In genomic region chr9:113153599-113153998, GRCh38 we compare ENCODE assay signal across 26 cellular contexts. TPM values are rescaled to one million over a fixed set of nuclear protein-coding genes. Genes with fewer than 3 reads are reported as not detected.
A peak's percentile ranks its signal among the peaks of the same experiment; 100 is the strongest.
DNase-seq lines count a peak whose midpoint lies in the region; ATAC-seq, FAIRE-seq and TF ChIP-seq lines count a peak whose summit lies in the region.
"Had no signal": no experiment of that assay in that cellular context is flagged by ENCODE, and none has a peak within 500 bp of the region (broad histone marks: within the 10 kb centered on the region; RNA-seq: fewer than 3 reads in every experiment).

No MANE protein-coding gene starts in this region.

- DNase-seq in H54 (ENCODE audit: insufficient read length, low spot score): no peak
- peak in 2 of 61 donors; percentile 14 to 17 for DNase-seq in caudate nucleus (lab: John Stamatoyannopoulos, UW)
- no peak for DNase-seq in mesothelial cell of epicardium (ENCODE audit: low spot score in 2 of 2, unreplicated experiment in 2 of 2)
- no peak for DNase-seq in NCI-H2227 (lab: John Stamatoyannopoulos, UW; ENCODE audit: unreplicated experiment)
- DNase-seq in NCI-H146 (lab: John Stamatoyannopoulos, UW): no peak
- DNase-seq: ACHN; activated CD4-positive, CD25-positive, alpha-beta regulatory T cell treated with anti-CD3 and anti-CD28 coated beads, Interleukin-2, amount 50 U/mL, for 72 hours; activated naive CD4-positive, alpha-beta T cell treated with anti-CD3 and anti-CD28 coated beads, Interleukin-2, amount 10 ng/mL, durations not matched to agents 7 days and 5 days; activated T-cell treated with anti-CD3 and anti-CD28 coated beads, Interleukin-2, amount 50 U/mL, for 24 hours; amniotic stem cell; GM23248; islet precursor cell; NCI-H510A treated with DMSO at 0.1 percent for 48 hours; stimulated activated CD4-positive, alpha-beta T cell treated with anti-CD3 and anti-CD28 coated beads, Interleukin-1b, Interleukin-23, amount 100 ng/mL, for 48 hours; T-cell; testis had no signal

- H3K27ac ChIP-seq in caudate nucleus (ENCODE audit: low read depth, low read length) (peak overlapping the region; percentile 87), subcutaneous abdominal adipose tissue (ENCODE audit: low read depth, low read length) (peak overlapping the region; percentile 55)
- H3K27ac ChIP-seq: C4-2B, GM23248, KMS-11, prostate gland, SJSA1, testis had no signal

- H3K27me3 ChIP-seq in subcutaneous abdominal adipose tissue (ENCODE audit: control insufficient read depth in 5 of 5, insufficient read depth in 4 of 5, low read length in 5 of 5): no peaks in the 10 kb centered on the region
- H3K27me3 ChIP-seq: SJSA1, testis had no signal

- peak overlapping the region in 1 of 5 donors; percentile 92 for H3K9ac ChIP-seq in subcutaneous abdominal adipose tissue (ENCODE audit: low read length in 5 of 5)
- H3K9ac ChIP-seq: GM23248, KMS-11 had no signal

- H3K36me3 Mint-ChIP-seq in mesothelial cell of epicardium: peaks cover 8% of the 10 kb centered on the region

- no peak overlapping the region for H3K4me3 Mint-ChIP-seq in mesothelial cell of epicardium
- H3K4me3 Mint-ChIP-seq: activated naive CD4-positive, alpha-beta T cell treated with anti-CD3 and anti-CD28 coated beads, Interleukin-2, amount 10 ng/mL, durations not matched to agents 7 days and 5 days; activated T-cell treated with anti-CD3 and anti-CD28 coated beads, Interleukin-2, amount 50 U/mL, for 24 hours had no signal

- TF ChIP-seq CTCF in mesothelial cell of epicardium (IDR thresholded peaks at IDR 0.05; ENCODE audit: unreplicated experiment): no peak

- no peaks in the 10 kb centered on the region for H3K9me3 Mint-ChIP-seq in mesothelial cell of epicardium
- H3K9me3 Mint-ChIP-seq: activated naive CD4-positive, alpha-beta T cell treated with anti-CD3 and anti-CD28 coated beads, Interleukin-2, amount 10 ng/mL, durations not matched to agents 7 days and 5 days; activated T-cell treated with anti-CD3 and anti-CD28 coated beads, Interleukin-2, amount 50 U/mL, for 24 hours; T-cell had no signal

- peaks cover 30% of the 10 kb centered on the region for H3K4me1 Mint-ChIP-seq in mesothelial cell of epicardium

- H3K4me3 ChIP-seq in subcutaneous abdominal adipose tissue (ENCODE audit: low read depth in 1 of 5, low read length in 5 of 5): no peak overlapping the region
- H3K4me3 ChIP-seq: GM23248, prostate gland, SJSA1, testis had no signal

- no peaks in the 10 kb centered on the region for H3K9me3 ChIP-seq in subcutaneous abdominal adipose tissue (ENCODE audit: control insufficient read depth in 5 of 5, low read length in 5 of 5)
- H3K9me3 ChIP-seq: prostate gland, SJSA1, testis had no signal

- peak; percentile 41 for FAIRE-seq in H54 (lab: Jason Lieb, UNC)
- FAIRE-seq: bronchial epithelial cell, endometrium, TTC549 had no signal

- ATAC-seq in GM18520 (IDR thresholded peaks at IDR 0.05; ENCODE audit: unreplicated experiment) (no peak), GM21528 (IDR thresholded peaks at IDR 0.05; ENCODE audit: low FRiP score, unreplicated experiment) (no peak)
- ATAC-seq: T-cell had no signal

- peak overlapping the region; percentile 93 for H3K27ac Mint-ChIP-seq in mesothelial cell of epicardium
- H3K27ac Mint-ChIP-seq: activated naive CD4-positive, alpha-beta T cell treated with anti-CD3 and anti-CD28 coated beads, Interleukin-2, amount 10 ng/mL, durations not matched to agents 7 days and 5 days; activated T-cell treated with anti-CD3 and anti-CD28 coated beads, Interleukin-2, amount 50 U/mL, for 24 hours; T-cell had no signal

- H3K4me1 ChIP-seq in subcutaneous abdominal adipose tissue (ENCODE audit: control insufficient read depth in 5 of 5, insufficient read depth in 5 of 5, low read length in 5 of 5): peaks cover 10 to 62% (median 53%) of the 10 kb centered on the region in 5 donors
- H3K4me1 ChIP-seq: prostate gland had no signal

- no peak for TF ChIP-seq POLR2A in H54 (IDR thresholded peaks at IDR 0.05; ENCODE audit: low read depth, low read length)

- peaks cover 6 to 23% (median 18%) of the 10 kb centered on the region in 5 donors for H3K36me3 ChIP-seq in subcutaneous abdominal adipose tissue (ENCODE audit: control insufficient read depth in 5 of 5, insufficient read depth in 5 of 5, low read length in 5 of 5)
- H3K36me3 ChIP-seq: prostate gland had no signal

- H3K27me3 Mint-ChIP-seq in mesothelial cell of epicardium (ENCODE audit: low read depth): peaks cover 1% of the 10 kb centered on the region
- H3K27me3 Mint-ChIP-seq: activated T-cell treated with anti-CD3 and anti-CD28 coated beads, Interleukin-2, amount 50 U/mL, for 24 hours; T-cell had no signal

RNA-seq across cellular contexts. Expression of gene SLC31A2, which starts 2.8 kb away (rescaled TPM):
- 7.2 to 8.5 TPM (median 7.8 TPM) in 3 replicates for total RNA-seq in mesothelial cell of epicardium
